17 cellular contexts compared by ENCODE assay signal in the genomic region with DNA sequence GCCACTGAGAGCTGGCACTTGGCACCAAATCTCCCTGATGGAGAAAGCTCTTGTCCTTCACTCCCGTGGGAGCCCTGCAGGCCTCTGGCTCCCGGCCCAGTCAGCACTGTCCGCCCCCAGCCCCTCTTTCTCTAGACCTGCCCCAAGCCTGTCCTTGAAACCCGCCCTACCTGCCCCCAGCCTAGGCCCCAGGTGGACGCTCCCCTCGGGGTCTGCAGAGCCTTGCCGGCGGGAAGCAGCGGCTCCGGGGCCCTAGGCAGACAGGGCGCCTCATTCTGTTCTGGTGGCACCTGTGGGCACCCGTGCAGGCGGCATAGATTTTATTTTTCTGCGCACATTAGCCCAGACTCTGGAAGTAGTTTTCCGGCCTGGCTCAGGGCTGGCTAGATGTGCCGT. TPM values are rescaled to one million over a fixed set of nuclear protein-coding genes. Genes with fewer than 3 reads are reported as not detected.
DNase-seq lines count a peak whose midpoint lies in the region; ATAC-seq and TF ChIP-seq lines count a peak whose summit lies in the region.
"Had no signal": no experiment of that assay in that cellular context is flagged by ENCODE, and none has a peak within 500 bp of the region (broad histone marks: within the 10 kb centered on the region; RNA-seq: fewer than 3 reads in every experiment).

No MANE protein-coding gene starts in this region.

- no peak overlapping the region for H3K4me2 ChIP-seq in IMR-90 (ENCODE audit: low read depth, low read length)

- H2AK5ac ChIP-seq in IMR-90 (ENCODE audit: low read depth, low read length) = no peak overlapping the region

- H3K9me3 Mint-ChIP-seq in glutamatergic neuron (ENCODE audit: unreplicated experiment) (peaks cover 2% of the 10 kb centered on the region), natural killer cell (no peaks in the 10 kb centered on the region)
- H3K9me3 Mint-ChIP-seq: CD8-positive, alpha-beta T cell; dendritic cell treated with granulocyte-macrophage colony-stimulating factor and Interleukin-4, amounts not matched to agents 40 ng/mL and 50 ng/mL, for 4 days; memory B cell; natural killer cell treated with Interleukin-12 subunit alpha and Interleukin-12 subunit beta and Interleukin-15 and Interleukin-18, amount 100 ng/mL, for 72 hours had no signal

- TF ChIP-seq RAD21 in IMR-90 (IDR thresholded peaks at IDR 0.05; ENCODE audit: low read length) = no peak

- H2BK120ac ChIP-seq in IMR-90 (ENCODE audit: low read depth, low read length) = no peak overlapping the region

- no peak overlapping the region for H3K56ac ChIP-seq in IMR-90 (ENCODE audit: extremely low read depth, insufficient read depth, low read length)

- BruUV-seq in IMR-90 (replicated peaks; lab: Mats Ljungman, UMichigan) = no TSS peak

- 86% methylated on average over 11 of the region's 16 CpGs; no CpG with 5 or more reads in 1 of the 2 experiments for WGBS in IMR-90 (ENCODE audit: extremely low coverage in 2 of 2, insufficient read length in 1 of 2), 2 experiments
- 61 to 74% (median 67%) methylated on average over 16 of the region's 16 CpGs for WGBS in psoas muscle, 3 donors

- no peak for TF ChIP-seq CTCF in IMR-90 (conservative IDR thresholded peaks at IDR 0.05; ENCODE audit: low read depth, low read length)
- TF ChIP-seq CTCF in glutamatergic neuron (IDR thresholded peaks at IDR 0.05; ENCODE audit: partially characterized antibody, unreplicated experiment) = no peak
- TF ChIP-seq CTCF in psoas muscle (IDR thresholded peaks at IDR 0.05) = no peak
- no peak for TF ChIP-seq CTCF in natural killer cell (IDR thresholded peaks at IDR 0.05)
- TF ChIP-seq CTCF in uterus (IDR thresholded peaks at IDR 0.05) = no peak

- no peaks in the 10 kb centered on the region for H4K20me1 ChIP-seq in IMR-90 (ENCODE audit: insufficient read depth, low read length)

- H2BK15ac ChIP-seq in IMR-90 (ENCODE audit: low read depth, low read length) = no peak overlapping the region

- H3K14ac ChIP-seq in IMR-90 (replicated peaks; ENCODE audit: low read depth, low read length) = no peak overlapping the region

- dilution Hi-C loops in IMR-90 (cut with HindIII; ENCODE audit: low sequenced_read_pairs, unreplicated experiment) = no loop called here

- ATAC-seq in IMR-90 (ENCODE audit: low read depth) (no peak), psoas muscle (no peak), natural killer cell (no peak), GM18861 (IDR thresholded peaks at IDR 0.05; ENCODE audit: unreplicated experiment) (no peak)

- no peak overlapping the region for H4K8ac ChIP-seq in IMR-90 (ENCODE audit: low read depth in 2 of 2, low read length in 2 of 2)

- DNase-seq in IMR-90 (no peak), glutamatergic neuron (no peak), psoas muscle (no peak), natural killer cell (no peak), hypothalamus (lab: John Stamatoyannopoulos, UW) (no peak), uterus (no peak)
- DNase-seq: activated CD4-positive, CD25-positive, alpha-beta regulatory T cell treated with anti-CD3 and anti-CD28 coated beads, Interleukin-2, amount 50 U/mL, for 72 hours; DMS79; KBM-7; NCI-H2029 treated with DMSO at 0.1 percent for 48 hours; NK-92 treated with Interleukin-12 subunit alpha and Interleukin-12 subunit beta, amount 100 ng/mL, for 24 hours had no signal

- H3K23ac ChIP-seq in IMR-90 (ENCODE audit: low read depth, low read length) = no peak overlapping the region

- no peak overlapping the region for H2BK20ac ChIP-seq in IMR-90 (ENCODE audit: low read depth, low read length)

- H3K79me1 ChIP-seq in IMR-90 (ENCODE audit: low read depth in 1 of 2, low read length in 2 of 2) = no peaks in the 10 kb centered on the region

- H3K9ac ChIP-seq in ES-I3 (ENCODE audit: low read depth, low read length) (peak overlapping the region; percentile 44; the same call in 1 of the 2 replicates), IMR-90 (ENCODE audit: low read depth, low read length) (no peak overlapping the region)

- no peaks in the 10 kb centered on the region for H3K9me3 ChIP-seq in ES-I3 (ENCODE audit: control insufficient read depth, insufficient read depth, low read length)
- H3K9me3 ChIP-seq in IMR-90 (ENCODE audit: control insufficient read depth, insufficient read depth, low read length) = no peaks in the 10 kb centered on the region
- no peaks in the 10 kb centered on the region for H3K9me3 ChIP-seq in psoas muscle
- H3K9me3 ChIP-seq in uterus = no peaks in the 10 kb centered on the region

- H3K4me1 ChIP-seq in ES-I3 (ENCODE audit: insufficient read depth, low read length) (peaks cover 4% of the 10 kb centered on the region), IMR-90 (ENCODE audit: control insufficient read depth, insufficient read depth, low read length) (peaks cover 2% of the 10 kb centered on the region; the same call in 1 of the 2 replicates), psoas muscle (peaks cover 8% of the 10 kb centered on the region), uterus (peaks cover 0 to 9% of the 10 kb centered on the region in 2 donors)

- in situ Hi-C loops in IMR-90 (cut with MboI; ENCODE audit: low sequenced_read_pairs) = loop anchor here (25.0 kb wide), 1 partner anchor 534 kb away; a partner anchor contains a TSS

- H3K4me1 Mint-ChIP-seq in glutamatergic neuron (ENCODE audit: low read depth, unreplicated experiment) = peaks cover 9% of the 10 kb centered on the region
- H3K4me1 Mint-ChIP-seq in natural killer cell = no peaks in the 10 kb centered on the region

- H3K36me3 ChIP-seq in ES-I3 (ENCODE audit: insufficient read depth, low read length) (no peaks in the 10 kb centered on the region), IMR-90 (ENCODE audit: control insufficient read depth, insufficient read depth, low read length) (no peaks in the 10 kb centered on the region), psoas muscle (ENCODE audit: insufficient read depth in 1 of 2, low read depth in 1 of 2) (no peaks in the 10 kb centered on the region), uterus (no peaks in the 10 kb centered on the region)

- H2AFZ ChIP-seq in IMR-90 (replicated peaks; ENCODE audit: low read length, poor library complexity) = peak overlapping the region; percentile 90

- intact Hi-C loops in IMR-90 (cut with micrococcal nuclease) (no loop called here), psoas muscle (cut with DNase I) (loop anchor here in 1 of 2 donors (5.0 kb wide), 1 partner anchor 51 kb away; a partner anchor contains a TSS), natural killer cell (cut with micrococcal nuclease) (no loop called here), uterus (cut with DNase I; ENCODE audit: low total_unique reads) (no loop called here)

- no peak overlapping the region for H2AK9ac ChIP-seq in IMR-90 (replicated peaks; ENCODE audit: low read depth, low read length, poor library complexity)

- no peak overlapping the region for H3K27ac Mint-ChIP-seq in glutamatergic neuron (ENCODE audit: unreplicated experiment)
- H3K27ac Mint-ChIP-seq in natural killer cell = no peak overlapping the region
- H3K27ac Mint-ChIP-seq: CD8-positive, alpha-beta T cell; dendritic cell treated with granulocyte-macrophage colony-stimulating factor and Interleukin-4, amounts not matched to agents 40 ng/mL and 50 ng/mL, for 4 days; memory B cell; natural killer cell treated with Interleukin-12 subunit alpha and Interleukin-12 subunit beta and Interleukin-15 and Interleukin-18, amount 100 ng/mL, for 72 hours had no signal

- H3K4ac ChIP-seq in IMR-90 (ENCODE audit: low read depth, low read length) = no peak overlapping the region

- H3K4me3 ChIP-seq in IMR-90 (ENCODE audit: insufficient read depth, low read depth, low read length) (no peak overlapping the region), psoas muscle (peak overlapping the region; percentile 67), uterus (no peak overlapping the region)

- H3K4me3 Mint-ChIP-seq in glutamatergic neuron (ENCODE audit: unreplicated experiment) (peak overlapping the region; percentile 69), natural killer cell (no peak overlapping the region)
- H3K4me3 Mint-ChIP-seq: memory B cell; natural killer cell treated with Interleukin-12 subunit alpha and Interleukin-12 subunit beta and Interleukin-15 and Interleukin-18, amount 100 ng/mL, for 72 hours had no signal

- H3K27me3 ChIP-seq in IMR-90 (ENCODE audit: control insufficient read depth, insufficient read depth, low read length) (peaks cover 7% of the 10 kb centered on the region; the same call in 1 of the 2 replicates), psoas muscle (ENCODE audit: insufficient read depth in 3 of 3, low read length in 2 of 3) (peaks cover 0 to 8% (median 0%) of the 10 kb centered on the region in 3 donors), uterus (no peaks in the 10 kb centered on the region)

- TF ChIP-seq POLR2A in IMR-90 (IDR thresholded peaks at IDR 0.05; ENCODE audit: low read depth, low read length) = no peak
- TF ChIP-seq POLR2A in uterus (IDR thresholded peaks at IDR 0.05) = no peak

- H3K27ac ChIP-seq in IMR-90 (ENCODE audit: insufficient read depth, low read length) (no peak overlapping the region), psoas muscle (peak overlapping the region; percentile 79), uterus (no peak overlapping the region)

- H3K27me3 Mint-ChIP-seq in glutamatergic neuron (ENCODE audit: unreplicated experiment) (peaks cover 5% of the 10 kb centered on the region), natural killer cell (ENCODE audit: low read depth in 2 of 2) (peaks cover 2 to 12% of the 10 kb centered on the region in 2 donors)

- POLR2A ChIA-PET in IMR-90 (lab: Charles Lee; ENCODE audit: unreplicated experiment) = interaction anchor here (0.6 kb wide), 1 partner anchor 435 kb away, joined by 11 read pairs; no protein-coding TSS in a partner anchor

- H2BK5ac ChIP-seq in IMR-90 (ENCODE audit: low read depth, low read length, poor library complexity, severe bottlenecking) = no peak overlapping the region

- H3K9me1 ChIP-seq in IMR-90 (ENCODE audit: insufficient read depth, low read length) = peaks cover 6% of the 10 kb centered on the region; the same call in 1 of the 2 replicates

- H4K5ac ChIP-seq in IMR-90 (ENCODE audit: low read depth, low read length) = no peak overlapping the region

- no peak overlapping the region for H4K91ac ChIP-seq in IMR-90 (ENCODE audit: insufficient read depth, low read depth, low read length)

- H3K36me3 Mint-ChIP-seq in glutamatergic neuron (ENCODE audit: unreplicated experiment) (no peaks in the 10 kb centered on the region), natural killer cell (no peaks in the 10 kb centered on the region)
- H3K36me3 Mint-ChIP-seq: CD8-positive, alpha-beta T cell; memory B cell; natural killer cell treated with Interleukin-12 subunit alpha and Interleukin-12 subunit beta and Interleukin-15 and Interleukin-18, amount 100 ng/mL, for 72 hours had no signal

- H3K18ac ChIP-seq in IMR-90 (ENCODE audit: low read depth, low read length) = no peak overlapping the region

- CTCF ChIA-PET in IMR-90 (lab: Yijun Ruan, JAX) = no interaction called here

RNA-seq across cellular contexts. Expression of a gene that starts 17.6 kb away (rescaled TPM):
- total RNA-seq in IMR-90 (2012; rRNA removed) (0.56 and 0.72 TPM in 2 replicates), glutamatergic neuron (ENCODE audit: unreplicated experiment) (1.3 TPM), psoas muscle (10 to 100 TPM in 3 of 4 donors, 1 to 10 TPM in 1; 3.0 to 78.9 (median 39.4) TPM), natural killer cell (under 1 TPM; 0.14 to 0.33 (median 0.25) TPM), uterus (1 to 10 TPM in 2 of 4 donors, not detected in 2; 2.7 to 5.6 TPM)
- polyA plus RNA-seq in IMR-90 (2012; rRNA removed) (1.2 and 1.4 TPM in 2 replicates), psoas muscle (1 to 10 TPM; 1.0 to 7.7 (median 5.6) TPM)
- polyA plus RNA-seq in IMR-90 (2012; cell fraction: cytosol; rRNA removed) = 0.89 and 1.9 TPM in 2 replicates
- polyA plus RNA-seq in IMR-90 (2012; cell fraction: nucleus; rRNA removed; ENCODE audit: low replicate concordance) = 1.4 TPM in 2 replicates

RNA-seq across cellular contexts. Expression of a gene that starts 52.7 kb away (rescaled TPM):
- 10.6 and 11.7 TPM in 2 replicates for total RNA-seq in IMR-90 (2012; rRNA removed)
- polyA plus RNA-seq in IMR-90 (2012; rRNA removed) = 7.4 and 10.0 TPM in 2 replicates
- 2.6 and 6.9 TPM in 2 replicates for polyA plus RNA-seq in IMR-90 (2012; cell fraction: cytosol; rRNA removed)
- 0.54 and 5.8 TPM in 2 replicates for polyA plus RNA-seq in IMR-90 (2012; cell fraction: nucleus; rRNA removed; ENCODE audit: low replicate concordance)
- 2.9 TPM for total RNA-seq in glutamatergic neuron (ENCODE audit: unreplicated experiment)
- total RNA-seq in psoas muscle = 1 to 10 TPM; 8.2 to 8.9 (median 8.2) TPM
- 1 to 10 TPM; 5.1 to 9.9 (median 7.1) TPM for polyA plus RNA-seq in psoas muscle
- total RNA-seq in natural killer cell = 1 to 10 TPM; 3.8 to 5.1 (median 4.6) TPM
- 10 to 100 TPM in 3 of 4 donors, 1 to 10 TPM in 1; 5.0 to 28.5 (median 21.7) TPM for total RNA-seq in uterus
